8 cellular contexts compared by ENCODE assay signal in genomic region chr3:81716870-81717509, GRCh38. TPM values are rescaled to one million over a fixed set of nuclear protein-coding genes. Genes with fewer than 3 reads are reported as not detected.
DNase-seq lines count a peak whose midpoint lies in the region; ATAC-seq and FAIRE-seq lines count a peak whose summit lies in the region.
"Had no signal": no experiment of that assay in that cellular context is flagged by ENCODE, and none has a peak within 500 bp of the region (broad histone marks: within the 10 kb centered on the region; RNA-seq: fewer than 3 reads in every experiment).

No MANE protein-coding gene starts in this region.

- H3K4me1 ChIP-seq in right cardiac atrium (ENCODE audit: control insufficient read depth, insufficient read depth, low read length) (no peaks in the 10 kb centered on the region), skeletal muscle tissue (ENCODE audit: control insufficient read depth in 3 of 3, insufficient read depth in 3 of 3, low read length in 3 of 3) (peaks cover 0 to 9% (median 0%) of the 10 kb centered on the region in 3 donors)

- H3K27ac ChIP-seq in right cardiac atrium (ENCODE audit: low read length), result no peak overlapping the region
- peak overlapping the region; percentile 4 for H3K27ac ChIP-seq in skeletal muscle tissue (ENCODE audit: low read depth, low read length)

- FAIRE-seq in HTR-8/SVneo (lab: Jason Lieb, UNC) (peak; percentile 65), RCC 7860 (lab: Jason Lieb, UNC) (peak; percentile 98)

- H3K4me3 ChIP-seq in right cardiac atrium (ENCODE audit: low read length) (no peak overlapping the region), skeletal muscle tissue (ENCODE audit: low read length in 3 of 3) (peak overlapping the region in 1 of 3 donors; percentile 40)
- H3K4me3 ChIP-seq: MG63 had no signal

- WGBS in right cardiac atrium, result 56% methylated on average over 3 of the region's 3 CpGs

- H3K27me3 ChIP-seq in right cardiac atrium (ENCODE audit: control insufficient read depth, insufficient read depth), result no peaks in the 10 kb centered on the region
- no peaks in the 10 kb centered on the region for H3K27me3 ChIP-seq in skeletal muscle tissue (ENCODE audit: control insufficient read depth in 3 of 3, insufficient read depth in 3 of 3, low read length in 3 of 3)
- H3K27me3 ChIP-seq: MG63 had no signal

- no peak for DNase-seq in HTR-8/SVneo (ENCODE audit: insufficient read length, low spot score)
- DNase-seq in RCC 7860 (ENCODE audit: low spot score), result peak; percentile 82
- DNase-seq in right cardiac atrium, result peak in 1 of 3 donors; percentile 23
- DNase-seq in activated effector memory CD4-positive, alpha-beta T cell treated with Interleukin-2 at 50 U/mL for 16 hours, result no peak
- DNase-seq: MG63 had no signal

- intact Hi-C loops in right cardiac atrium (cut with DNase I), result no loop called here

- ATAC-seq in right cardiac atrium (peak; percentile 93 to 94), GM21515 (IDR thresholded peaks at IDR 0.05; ENCODE audit: unreplicated experiment) (no peak), GM21717 (IDR thresholded peaks at IDR 0.05; ENCODE audit: unreplicated experiment) (no peak)

- H3K9me3 ChIP-seq in right cardiac atrium (ENCODE audit: control insufficient read depth, low read length) (no peaks in the 10 kb centered on the region), skeletal muscle tissue (ENCODE audit: control insufficient read depth in 3 of 3, low read length in 3 of 3) (no peaks in the 10 kb centered on the region)
- H3K9me3 ChIP-seq: MG63 had no signal

- H3K36me3 ChIP-seq in skeletal muscle tissue (ENCODE audit: control insufficient read depth in 3 of 3, insufficient read depth in 3 of 3, low read length in 3 of 3), result peaks cover 0 to 5% (median 1%) of the 10 kb centered on the region in 3 donors
- H3K36me3 ChIP-seq: MG63 had no signal

- H3K9ac ChIP-seq in skeletal muscle tissue (ENCODE audit: low read depth in 1 of 3, low read length in 3 of 3), result no peak overlapping the region

RNA-seq across cellular contexts. Expression of gene GBE1, which starts 44.5 kb away (rescaled TPM):
- total RNA-seq in right cardiac atrium (10 to 100 TPM; 48.9 to 73.0 (median 54.2) TPM), skeletal muscle tissue (26.1 TPM)
- polyA plus RNA-seq in right cardiac atrium, result 38.2 TPM

Comparison
In these comparisons a context has a peak if more than half of its experiments do, and no peak if none do; other contexts are left out.
1. ATAC-seq: peak in right cardiac atrium (2 of 2); none in GM21515 (single experiment) and GM21717 (single experiment).